1 cellular context compared by ENCODE assay signal in the genomic region with DNA sequence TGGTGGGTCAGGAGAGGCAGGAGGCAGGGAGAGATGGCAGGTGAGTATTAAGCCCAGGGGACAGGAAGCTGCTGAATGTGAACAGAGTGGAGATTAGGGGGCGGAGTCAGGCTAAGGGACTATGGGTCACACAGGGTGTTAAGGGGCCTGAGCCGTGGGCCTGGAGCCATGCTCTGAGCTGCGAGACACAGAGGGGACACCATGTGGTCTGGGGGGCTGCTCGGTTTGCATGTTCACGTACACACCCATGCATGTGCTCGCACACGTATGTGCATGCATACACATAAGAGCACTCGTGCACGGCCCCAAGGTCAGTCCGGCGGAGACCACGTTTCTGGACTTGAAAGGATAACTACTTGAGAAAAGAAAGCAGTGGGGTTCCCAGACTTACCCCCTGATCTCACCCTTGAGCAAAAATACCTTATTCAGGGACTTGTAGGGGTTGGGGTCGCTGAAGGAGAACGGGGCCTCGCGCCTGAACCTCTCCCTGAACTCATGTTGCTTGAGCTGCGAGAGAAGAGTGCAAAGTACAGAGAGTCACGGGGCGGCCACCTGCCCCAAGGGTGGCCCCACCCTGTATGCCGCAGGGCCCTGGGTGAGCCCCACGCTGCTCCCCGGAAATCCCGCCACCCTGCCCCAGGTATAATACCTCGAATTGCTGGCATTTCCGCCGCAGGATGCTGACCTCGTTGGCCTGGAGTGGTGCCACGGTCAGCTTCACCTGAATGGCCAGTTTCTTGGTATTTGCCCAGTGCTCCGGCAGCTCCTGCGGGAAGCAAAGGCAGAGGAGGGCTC.
TF ChIP-seq lines count a peak whose summit lies in the region.

No MANE protein-coding gene starts in this region.

TF ChIP-seq in GM12891, 5 proteins besides CTCF, POLR2A, EP300 and RAD21:
- no peak for TF ChIP-seq TAF1 (IDR thresholded peaks at IDR 0.05; ENCODE audit: low read depth, low read length)
- no peak for TF ChIP-seq SPI1 (IDR thresholded peaks at IDR 0.05; ENCODE audit: low read depth, low read length)
- TF ChIP-seq POU2F2 (IDR thresholded peaks at IDR 0.05; ENCODE audit: low read depth, low read length): no peak
- no peak for TF ChIP-seq PAX5 (IDR thresholded peaks at IDR 0.05; ENCODE audit: insufficient read depth, low read length, severe bottlenecking)
- no peak for TF ChIP-seq POLR2AphosphoS5 (IDR thresholded peaks at IDR 0.05; ENCODE audit: low read depth, low read length)
